Comparison of ENCODE assay signal across 1 cellular context in the genomic region with DNA sequence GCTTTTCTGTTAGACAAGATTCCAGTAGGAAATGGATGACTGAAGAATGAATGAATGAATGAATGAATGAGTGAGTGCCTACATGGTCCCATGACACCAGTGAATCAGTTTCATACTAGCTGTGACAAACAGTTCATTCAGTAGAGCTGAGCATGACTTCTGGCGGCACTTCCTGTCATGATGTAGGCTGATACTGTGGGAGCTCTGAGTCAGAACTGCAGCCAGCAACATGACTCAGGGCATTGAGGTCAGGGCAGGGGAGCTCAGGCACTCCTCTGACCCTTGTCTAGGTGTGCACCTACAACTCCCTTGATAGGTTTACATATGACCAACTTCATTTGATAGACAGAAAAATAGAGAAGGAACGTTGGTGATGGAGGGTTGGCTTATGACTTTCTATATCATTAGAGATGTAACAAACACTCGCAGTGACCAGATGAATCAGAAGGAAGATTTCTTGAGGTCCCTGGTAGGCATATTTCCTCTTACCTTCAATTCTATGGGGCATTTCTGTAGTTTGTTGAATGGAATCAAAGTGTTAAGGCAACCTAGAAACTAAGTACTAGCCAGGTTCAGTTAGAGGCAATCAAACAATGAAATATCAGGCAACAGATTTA.
TF ChIP-seq lines count a peak whose summit lies in the region.

No MANE protein-coding gene starts in this region.

TF ChIP-seq in HepG2, 621 proteins besides CTCF, POLR2A, EP300 and RAD21 (continued from another document and continues in another):
- TF ChIP-seq RBAK (CRISPR knock-in tag; IDR thresholded peaks at IDR 0.05) = 0 out of 2 replicates have a peak, but pooled peaks have one; percentile 63
- no peak for TF ChIP-seq U2AF1 (optimal IDR thresholded peaks at IDR 0.05; ENCODE audit: low read depth, low read length)
- no peak for TF ChIP-seq FOXP4 (CRISPR knock-in tag; IDR thresholded peaks at IDR 0.05)
- no peak for TF ChIP-seq ZNF75D (CRISPR knock-in tag; IDR thresholded peaks at IDR 0.05; ENCODE audit: borderline replicate concordance)
- TF ChIP-seq TAF1 (CRISPR knock-in tag; IDR thresholded peaks at IDR 0.05) = no peak
- no peak for TF ChIP-seq DZIP1 (CRISPR knock-in tag; IDR thresholded peaks at IDR 0.05)
- peak; percentile 92 for TF ChIP-seq YEATS2 (CRISPR knock-in tag; IDR thresholded peaks at IDR 0.05; ENCODE audit: borderline replicate concordance)
- TF ChIP-seq ZNF737 (CRISPR knock-in tag; IDR thresholded peaks at IDR 0.05; ENCODE audit: borderline replicate concordance) = no peak
- TF ChIP-seq, protein P1, sequence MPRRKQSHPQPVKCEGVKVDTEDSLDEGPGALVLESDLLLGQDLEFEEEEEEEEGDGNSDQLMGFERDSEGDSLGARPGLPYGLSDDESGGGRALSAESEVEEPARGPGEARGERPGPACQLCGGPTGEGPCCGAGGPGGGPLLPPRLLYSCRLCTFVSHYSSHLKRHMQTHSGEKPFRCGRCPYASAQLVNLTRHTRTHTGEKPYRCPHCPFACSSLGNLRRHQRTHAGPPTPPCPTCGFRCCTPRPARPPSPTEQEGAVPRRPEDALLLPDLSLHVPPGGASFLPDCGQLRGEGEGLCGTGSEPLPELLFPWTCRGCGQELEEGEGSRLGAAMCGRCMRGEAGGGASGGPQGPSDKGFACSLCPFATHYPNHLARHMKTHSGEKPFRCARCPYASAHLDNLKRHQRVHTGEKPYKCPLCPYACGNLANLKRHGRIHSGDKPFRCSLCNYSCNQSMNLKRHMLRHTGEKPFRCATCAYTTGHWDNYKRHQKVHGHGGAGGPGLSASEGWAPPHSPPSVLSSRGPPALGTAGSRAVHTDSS (CRISPR knock-in tag; conservative IDR thresholded peaks at IDR 0.05) = no peak
- no peak for TF ChIP-seq RFX5 (IDR thresholded peaks at IDR 0.05; ENCODE audit: low read depth, low read length)
- no peak for TF ChIP-seq ZNF761 (CRISPR knock-in tag; conservative IDR thresholded peaks at IDR 0.05)
- TF ChIP-seq ZBTB8A (CRISPR knock-in tag; IDR thresholded peaks at IDR 0.05; ENCODE audit: borderline replicate concordance, low read depth) = no peak
- no peak for TF ChIP-seq FLYWCH1 (CRISPR knock-in tag; IDR thresholded peaks at IDR 0.05)
- TF ChIP-seq CHD2 (IDR thresholded peaks at IDR 0.05; ENCODE audit: low read depth, low read length) = no peak
- TF ChIP-seq, protein P2, sequence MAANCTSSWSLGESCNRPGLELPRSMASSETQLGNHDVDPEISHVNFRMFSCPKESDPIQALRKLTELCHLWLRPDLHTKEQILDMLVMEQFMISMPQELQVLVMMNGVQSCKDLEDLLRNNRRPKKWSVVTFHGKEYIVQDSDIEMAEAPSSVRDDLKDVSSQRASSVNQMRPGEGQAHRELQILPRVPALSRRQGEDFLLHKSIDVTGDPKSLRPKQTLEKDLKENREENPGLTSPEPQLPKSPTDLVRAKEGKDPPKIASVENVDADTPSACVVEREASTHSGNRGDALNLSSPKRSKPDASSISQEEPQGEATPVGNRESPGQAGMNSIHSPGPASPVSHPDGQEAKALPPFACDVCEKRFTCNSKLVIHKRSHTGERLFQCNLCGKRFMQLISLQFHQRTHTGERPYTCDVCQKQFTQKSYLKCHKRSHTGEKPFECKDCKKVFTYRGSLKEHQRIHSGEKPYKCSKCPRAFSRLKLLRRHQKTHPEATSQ (CRISPR knock-in tag; IDR thresholded peaks at IDR 0.05; ENCODE audit: borderline replicate concordance) = no peak
- no peak for TF ChIP-seq ZNF777 (CRISPR knock-in tag; IDR thresholded peaks at IDR 0.05)
- TF ChIP-seq, protein P3, sequence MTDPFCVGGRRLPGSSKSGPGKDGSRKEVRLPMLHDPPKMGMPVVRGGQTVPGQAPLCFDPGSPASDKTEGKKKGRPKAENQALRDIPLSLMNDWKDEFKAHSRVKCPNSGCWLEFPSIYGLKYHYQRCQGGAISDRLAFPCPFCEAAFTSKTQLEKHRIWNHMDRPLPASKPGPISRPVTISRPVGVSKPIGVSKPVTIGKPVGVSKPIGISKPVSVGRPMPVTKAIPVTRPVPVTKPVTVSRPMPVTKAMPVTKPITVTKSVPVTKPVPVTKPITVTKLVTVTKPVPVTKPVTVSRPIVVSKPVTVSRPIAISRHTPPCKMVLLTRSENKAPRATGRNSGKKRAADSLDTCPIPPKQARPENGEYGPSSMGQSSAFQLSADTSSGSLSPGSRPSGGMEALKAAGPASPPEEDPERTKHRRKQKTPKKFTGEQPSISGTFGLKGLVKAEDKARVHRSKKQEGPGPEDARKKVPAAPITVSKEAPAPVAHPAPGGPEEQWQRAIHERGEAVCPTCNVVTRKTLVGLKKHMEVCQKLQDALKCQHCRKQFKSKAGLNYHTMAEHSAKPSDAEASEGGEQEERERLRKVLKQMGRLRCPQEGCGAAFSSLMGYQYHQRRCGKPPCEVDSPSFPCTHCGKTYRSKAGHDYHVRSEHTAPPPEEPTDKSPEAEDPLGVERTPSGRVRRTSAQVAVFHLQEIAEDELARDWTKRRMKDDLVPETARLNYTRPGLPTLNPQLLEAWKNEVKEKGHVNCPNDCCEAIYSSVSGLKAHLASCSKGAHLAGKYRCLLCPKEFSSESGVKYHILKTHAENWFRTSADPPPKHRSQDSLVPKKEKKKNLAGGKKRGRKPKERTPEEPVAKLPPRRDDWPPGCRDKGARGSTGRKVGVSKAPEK (CRISPR knock-in tag; IDR thresholded peaks at IDR 0.05; ENCODE audit: borderline replicate concordance) = no peak
- TF ChIP-seq CENPBD1 (CRISPR knock-in tag; IDR thresholded peaks at IDR 0.05; ENCODE audit: borderline replicate concordance, low read depth) = no peak
- TF ChIP-seq, protein P4, sequence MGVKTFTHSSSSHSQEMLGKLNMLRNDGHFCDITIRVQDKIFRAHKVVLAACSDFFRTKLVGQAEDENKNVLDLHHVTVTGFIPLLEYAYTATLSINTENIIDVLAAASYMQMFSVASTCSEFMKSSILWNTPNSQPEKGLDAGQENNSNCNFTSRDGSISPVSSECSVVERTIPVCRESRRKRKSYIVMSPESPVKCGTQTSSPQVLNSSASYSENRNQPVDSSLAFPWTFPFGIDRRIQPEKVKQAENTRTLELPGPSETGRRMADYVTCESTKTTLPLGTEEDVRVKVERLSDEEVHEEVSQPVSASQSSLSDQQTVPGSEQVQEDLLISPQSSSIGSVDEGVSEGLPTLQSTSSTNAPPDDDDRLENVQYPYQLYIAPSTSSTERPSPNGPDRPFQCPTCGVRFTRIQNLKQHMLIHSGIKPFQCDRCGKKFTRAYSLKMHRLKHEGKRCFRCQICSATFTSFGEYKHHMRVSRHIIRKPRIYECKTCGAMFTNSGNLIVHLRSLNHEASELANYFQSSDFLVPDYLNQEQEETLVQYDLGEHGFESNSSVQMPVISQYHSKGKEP (CRISPR knock-in tag; IDR thresholded peaks at IDR 0.05) = no peak
- TF ChIP-seq THAP9 (CRISPR knock-in tag; IDR thresholded peaks at IDR 0.05; ENCODE audit: borderline replicate concordance) = no peak
- peak; percentile 80 for TF ChIP-seq GATAD2A (CRISPR knock-in tag; IDR thresholded peaks at IDR 0.05)
- no peak for TF ChIP-seq KLF12 (CRISPR knock-in tag; IDR thresholded peaks at IDR 0.05; ENCODE audit: borderline replicate concordance)
- TF ChIP-seq ARHGAP35 (CRISPR knock-in tag; IDR thresholded peaks at IDR 0.05; ENCODE audit: borderline replicate concordance) = no peak
- TF ChIP-seq U2AF2 (IDR thresholded peaks at IDR 0.05; ENCODE audit: low read depth, low read length) = no peak
- TF ChIP-seq RFXAP (CRISPR knock-in tag; IDR thresholded peaks at IDR 0.05; ENCODE audit: borderline replicate concordance) = no peak
- TF ChIP-seq KLF15 (CRISPR knock-in tag; IDR thresholded peaks at IDR 0.05; ENCODE audit: borderline replicate concordance) = no peak
- no peak for TF ChIP-seq ZNF749 (CRISPR knock-in tag; IDR thresholded peaks at IDR 0.05; ENCODE audit: borderline replicate concordance)
- no peak for TF ChIP-seq ISX (CRISPR knock-in tag; conservative IDR thresholded peaks at IDR 0.05)
- TF ChIP-seq, protein P5, sequence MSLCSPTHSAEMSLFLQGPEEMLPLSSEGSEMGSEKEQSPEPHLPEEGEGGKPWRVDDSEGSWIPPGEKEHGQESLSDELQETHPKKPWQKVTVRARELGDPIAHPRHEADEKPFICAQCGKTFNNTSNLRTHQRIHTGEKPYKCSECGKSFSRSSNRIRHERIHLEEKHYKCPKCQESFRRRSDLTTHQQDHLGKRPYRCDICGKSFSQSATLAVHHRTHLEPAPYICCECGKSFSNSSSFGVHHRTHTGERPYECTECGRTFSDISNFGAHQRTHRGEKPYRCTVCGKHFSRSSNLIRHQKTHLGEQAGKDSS (CRISPR knock-in tag; IDR thresholded peaks at IDR 0.05; ENCODE audit: borderline replicate concordance, low read depth) = peak; percentile 85
- no peak for TF ChIP-seq FOXM1 (CRISPR knock-in tag; IDR thresholded peaks at IDR 0.05)
- no peak for TF ChIP-seq ZFY (CRISPR knock-in tag; IDR thresholded peaks at IDR 0.05)
- TF ChIP-seq, protein P6, sequence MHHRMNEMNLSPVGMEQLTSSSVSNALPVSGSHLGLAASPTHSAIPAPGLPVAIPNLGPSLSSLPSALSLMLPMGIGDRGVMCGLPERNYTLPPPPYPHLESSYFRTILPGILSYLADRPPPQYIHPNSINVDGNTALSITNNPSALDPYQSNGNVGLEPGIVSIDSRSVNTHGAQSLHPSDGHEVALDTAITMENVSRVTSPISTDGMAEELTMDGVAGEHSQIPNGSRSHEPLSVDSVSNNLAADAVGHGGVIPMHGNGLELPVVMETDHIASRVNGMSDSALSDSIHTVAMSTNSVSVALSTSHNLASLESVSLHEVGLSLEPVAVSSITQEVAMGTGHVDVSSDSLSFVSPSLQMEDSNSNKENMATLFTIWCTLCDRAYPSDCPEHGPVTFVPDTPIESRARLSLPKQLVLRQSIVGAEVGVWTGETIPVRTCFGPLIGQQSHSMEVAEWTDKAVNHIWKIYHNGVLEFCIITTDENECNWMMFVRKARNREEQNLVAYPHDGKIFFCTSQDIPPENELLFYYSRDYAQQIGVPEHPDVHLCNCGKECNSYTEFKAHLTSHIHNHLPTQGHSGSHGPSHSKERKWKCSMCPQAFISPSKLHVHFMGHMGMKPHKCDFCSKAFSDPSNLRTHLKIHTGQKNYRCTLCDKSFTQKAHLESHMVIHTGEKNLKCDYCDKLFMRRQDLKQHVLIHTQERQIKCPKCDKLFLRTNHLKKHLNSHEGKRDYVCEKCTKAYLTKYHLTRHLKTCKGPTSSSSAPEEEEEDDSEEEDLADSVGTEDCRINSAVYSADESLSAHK (CRISPR knock-in tag; IDR thresholded peaks at IDR 0.05; ENCODE audit: borderline replicate concordance) = no peak
- TF ChIP-seq HOXA5 (CRISPR knock-in tag; IDR thresholded peaks at IDR 0.05) = no peak
- TF ChIP-seq POGZ (CRISPR knock-in tag; IDR thresholded peaks at IDR 0.05) = peak; percentile 51
- TF ChIP-seq ZNF567 (CRISPR knock-in tag; IDR thresholded peaks at IDR 0.05; ENCODE audit: borderline replicate concordance) = no peak
- TF ChIP-seq ZNF430 (CRISPR knock-in tag; IDR thresholded peaks at IDR 0.05) = no peak
- no peak for TF ChIP-seq DPF2 (CRISPR knock-in tag; IDR thresholded peaks at IDR 0.05; ENCODE audit: borderline replicate concordance, low read depth)
- no peak for TF ChIP-seq PAX8 (CRISPR knock-in tag; IDR thresholded peaks at IDR 0.05; ENCODE audit: borderline replicate concordance)
- peak; percentile 75 for TF ChIP-seq GABPB1 (CRISPR knock-in tag; IDR thresholded peaks at IDR 0.05)
- no peak for TF ChIP-seq MAF1 (CRISPR knock-in tag; IDR thresholded peaks at IDR 0.05; ENCODE audit: borderline replicate concordance)
- TF ChIP-seq ZBTB3 (CRISPR knock-in tag; IDR thresholded peaks at IDR 0.05; ENCODE audit: borderline replicate concordance, low read depth) = no peak
